Comparison of ENCODE assay signal across 20 cellular contexts in genomic region chr3:99330924-99331532, GRCh38.
"Had no signal": no experiment of that assay in that cellular context is flagged by ENCODE, and none has a peak within 500 bp of the region (broad histone marks: within the 10 kb centered on the region; RNA-seq: fewer than 3 reads in every experiment).

No MANE protein-coding gene starts in this region.

- ATAC-seq: activated CD8-positive, alpha-beta T cell treated with anti-CD3 and anti-CD28 coated beads for 36 hours; activated naive CD8-positive, alpha-beta T cell treated with anti-CD3 and anti-CD28 coated beads, Interleukin-2, amount 50 U/mL, for 24 hours; activated T-cell treated with anti-CD3 and anti-CD28 coated beads, Interleukin-2, amount 50 U/mL, for 4 hours; left ventricle myocardium superior; naive thymus-derived CD8-positive, alpha-beta T cell; right lobe of liver; stimulated activated memory B cell treated with anti-CD40 and anti-IgM and Interleukin-4, amounts not matched to agents 10 μg/mL and 1 μg/mL and 100 μg/mL, for 72 hours had no signal

- H3K9ac ChIP-seq: parathyroid adenoma had no signal

- H3K36me3 Mint-ChIP-seq: immature natural killer cell; memory B cell; naive thymus-derived CD8-positive, alpha-beta T cell; stimulated activated memory B cell treated with anti-CD40 and anti-IgM and Interleukin-4, amounts not matched to agents 10 μg/mL and 1 μg/mL and 100 μg/mL, for 72 hours; type B pancreatic cell had no signal

- H3K4me3 ChIP-seq: ascending aorta, colonic mucosa, right lobe of liver, testis had no signal

- H3K79me2 ChIP-seq: parathyroid adenoma had no signal

- H3K27ac ChIP-seq: ascending aorta, colonic mucosa, parathyroid adenoma, right lobe of liver, testis had no signal

- H3K27ac Mint-ChIP-seq: activated CD4-positive, alpha-beta T cell treated with anti-CD3 and anti-CD28 coated beads, Interleukin-2, amount 10 ng/mL, durations not matched to agents 24 days and 14 days; activated CD8-positive, alpha-beta T cell treated with anti-CD3 and anti-CD28 coated beads for 36 hours; activated naive CD4-positive, alpha-beta T cell treated with anti-CD3 and anti-CD28 coated beads for 36 hours; activated naive CD8-positive, alpha-beta T cell treated with anti-CD3 and anti-CD28 coated beads, Interleukin-2, amount 50 U/mL, for 24 hours; immature natural killer cell; memory B cell; naive thymus-derived CD8-positive, alpha-beta T cell; stimulated activated memory B cell treated with anti-CD40 and anti-IgM and Interleukin-4, amounts not matched to agents 10 μg/mL and 1 μg/mL and 100 μg/mL, for 72 hours; type B pancreatic cell had no signal

- H3K27me3 ChIP-seq: ascending aorta, colonic mucosa, right lobe of liver, testis had no signal

- DNase-seq: activated CD4-positive, alpha-beta T cell treated with anti-CD3 and anti-CD28 coated beads, Interleukin-2, amount 10 ng/mL, durations not matched to agents 24 days and 14 days; activated CD8-positive, alpha-beta T cell treated with anti-CD3 and anti-CD28 coated beads for 36 hours; activated naive CD4-positive, alpha-beta T cell treated with anti-CD3 and anti-CD28 coated beads for 36 hours; activated naive CD8-positive, alpha-beta T cell treated with anti-CD3 and anti-CD28 coated beads, Interleukin-2, amount 50 U/mL, for 24 hours; activated T-cell treated with anti-CD3 and anti-CD28 coated beads, Interleukin-2, amount 50 U/mL, for 4 hours; caudate nucleus; colonic mucosa; immature natural killer cell; naive thymus-derived CD8-positive, alpha-beta T cell; right lobe of liver; stimulated activated CD4-positive, alpha-beta T cell treated with anti-CD3 and anti-CD28 coated beads, Interleukin-4, amount 100 ng/mL, for 4 hours; T-helper 1 cell; T1000 had no signal

- H3K9me3 ChIP-seq: ascending aorta, colonic mucosa, right lobe of liver, testis had no signal

- H3K4me1 Mint-ChIP-seq: activated CD4-positive, alpha-beta T cell treated with anti-CD3 and anti-CD28 coated beads, Interleukin-2, amount 10 ng/mL, durations not matched to agents 24 days and 14 days; activated naive CD8-positive, alpha-beta T cell treated with anti-CD3 and anti-CD28 coated beads, Interleukin-2, amount 50 U/mL, for 24 hours; immature natural killer cell; memory B cell; naive thymus-derived CD8-positive, alpha-beta T cell; stimulated activated memory B cell treated with anti-CD40 and anti-IgM and Interleukin-4, amounts not matched to agents 10 μg/mL and 1 μg/mL and 100 μg/mL, for 72 hours had no signal

- H3K36me3 ChIP-seq: ascending aorta, colonic mucosa, right lobe of liver had no signal

- H3K4me3 Mint-ChIP-seq: activated CD4-positive, alpha-beta T cell treated with anti-CD3 and anti-CD28 coated beads, Interleukin-2, amount 10 ng/mL, durations not matched to agents 24 days and 14 days; activated CD8-positive, alpha-beta T cell treated with anti-CD3 and anti-CD28 coated beads for 36 hours; activated naive CD4-positive, alpha-beta T cell treated with anti-CD3 and anti-CD28 coated beads for 36 hours; activated naive CD8-positive, alpha-beta T cell treated with anti-CD3 and anti-CD28 coated beads, Interleukin-2, amount 50 U/mL, for 24 hours; activated T-cell treated with anti-CD3 and anti-CD28 coated beads, Interleukin-2, amount 50 U/mL, for 4 hours; immature natural killer cell; memory B cell; naive thymus-derived CD8-positive, alpha-beta T cell; stimulated activated memory B cell treated with anti-CD40 and anti-IgM and Interleukin-4, amounts not matched to agents 10 μg/mL and 1 μg/mL and 100 μg/mL, for 72 hours; type B pancreatic cell had no signal

- H3K9me3 Mint-ChIP-seq: activated CD4-positive, alpha-beta T cell treated with anti-CD3 and anti-CD28 coated beads, Interleukin-2, amount 10 ng/mL, durations not matched to agents 24 days and 14 days; activated CD8-positive, alpha-beta T cell treated with anti-CD3 and anti-CD28 coated beads for 36 hours; activated naive CD8-positive, alpha-beta T cell treated with anti-CD3 and anti-CD28 coated beads, Interleukin-2, amount 50 U/mL, for 24 hours; type B pancreatic cell had no signal

- H3K27me3 Mint-ChIP-seq: activated CD4-positive, alpha-beta T cell treated with anti-CD3 and anti-CD28 coated beads, Interleukin-2, amount 10 ng/mL, durations not matched to agents 24 days and 14 days; activated naive CD8-positive, alpha-beta T cell treated with anti-CD3 and anti-CD28 coated beads, Interleukin-2, amount 50 U/mL, for 24 hours; memory B cell; stimulated activated memory B cell treated with anti-CD40 and anti-IgM and Interleukin-4, amounts not matched to agents 10 μg/mL and 1 μg/mL and 100 μg/mL, for 72 hours; type B pancreatic cell had no signal

- H3K4me1 ChIP-seq: colonic mucosa, right lobe of liver, testis had no signal
